Comparison of ENCODE assay signal across 8 cellular contexts in genomic region chr11:69674267-69674885, GRCh38. TPM values are rescaled to one million over a fixed set of nuclear protein-coding genes. Genes with fewer than 3 reads are reported as not detected.
DNase-seq lines count a peak whose midpoint lies in the region; ATAC-seq and TF ChIP-seq lines count a peak whose summit lies in the region.

No MANE protein-coding gene starts in this region.

- peaks cover 26% of the 10 kb centered on the region for H3K4me1 Mint-ChIP-seq in Calu3 (ENCODE audit: low read depth, unreplicated experiment)
- peaks cover 5% of the 10 kb centered on the region for H3K4me1 Mint-ChIP-seq in activated T-helper 17 cell treated with anti-CD3 and anti-CD28 coated beads, Interleukin-2, amount 50 U/mL, for 72 hours

- 12 to 17% (median 15%) methylated on average over 17 to 18 of the region's 18 CpGs for WGBS in heart left ventricle, 4 donors

- H3K36me3 ChIP-seq in HUES48 (ENCODE audit: control insufficient read depth, insufficient read depth, low read length), result peaks cover 27% of the 10 kb centered on the region
- peaks cover 0 to 37% (median 29%) of the 10 kb centered on the region in 9 donors for H3K36me3 ChIP-seq in heart left ventricle

- H3K9me3 ChIP-seq in HUES48 (ENCODE audit: control insufficient read depth, insufficient read depth, low read length), result no peaks in the 10 kb centered on the region
- no peaks in the 10 kb centered on the region for H3K9me3 ChIP-seq in heart left ventricle

- H3K9ac ChIP-seq in HUES48 (ENCODE audit: low read depth, low read length), result peak overlapping the region; percentile 58; the same call in 1 of the 2 replicates

- intact Hi-C loops in Calu3 (cut with micrococcal nuclease; ENCODE audit: unreplicated experiment), result no loop called here
- intact Hi-C loops in heart left ventricle (cut with DNase I), result no loop called here

- no peaks in the 10 kb centered on the region for H3K27me3 Mint-ChIP-seq in Calu3 (ENCODE audit: unreplicated experiment)
- no peaks in the 10 kb centered on the region for H3K27me3 Mint-ChIP-seq in activated T-helper 17 cell treated with anti-CD3 and anti-CD28 coated beads, Interleukin-2, amount 50 U/mL, for 72 hours

- no peak for TF ChIP-seq CTCF in Calu3 (IDR thresholded peaks at IDR 0.05; ENCODE audit: unreplicated experiment)
- no peak for TF ChIP-seq CTCF in heart left ventricle (IDR thresholded peaks at IDR 0.05)

- CTCF ChIA-PET in Calu3 (lab: Charles Lee), result interaction anchor here (0.9 to 1.6 kb wide), 7 partner anchors 9 to 573 kb away, joined by 3 to 6 read pairs (median 4); no protein-coding TSS in a partner anchor

- H3K4me3 ChIP-seq in HUES48 (ENCODE audit: low read depth, low read length) (peak overlapping the region; percentile 85), heart left ventricle (peak overlapping the region; percentile 72 to 100 (median 97))

- H3K9me3 Mint-ChIP-seq in Calu3 (ENCODE audit: low read depth, unreplicated experiment), result no peaks in the 10 kb centered on the region
- no peaks in the 10 kb centered on the region for H3K9me3 Mint-ChIP-seq in activated T-helper 17 cell treated with anti-CD3 and anti-CD28 coated beads, Interleukin-2, amount 50 U/mL, for 72 hours

- H3K4me3 Mint-ChIP-seq in Calu3 (ENCODE audit: low read depth, unreplicated experiment), result peak overlapping the region; percentile 86
- peak overlapping the region; percentile 92 for H3K4me3 Mint-ChIP-seq in activated T-helper 17 cell treated with anti-CD3 and anti-CD28 coated beads, Interleukin-2, amount 50 U/mL, for 72 hours

- no peak for TF ChIP-seq POLR2A in heart left ventricle (IDR thresholded peaks at IDR 0.05)

- TSS peak; percentile 54 for BruUV-seq in Calu3 (replicated peaks; lab: Mats Ljungman, UMichigan)

- H3K27me3 ChIP-seq in HUES48 (ENCODE audit: control insufficient read depth, insufficient read depth, low read length) (no peaks in the 10 kb centered on the region), heart left ventricle (no peaks in the 10 kb centered on the region)

- ATAC-seq in activated T-helper 17 cell treated with anti-CD3 and anti-CD28 coated beads, Interleukin-2, amount 50 U/mL, for 72 hours (replicated peaks), result no peak
- ATAC-seq in heart left ventricle (peak in 1 of 4 donors; percentile 8), HG03045 (IDR thresholded peaks at IDR 0.05; ENCODE audit: unreplicated experiment) (no peak)

- H3K4me1 ChIP-seq in HUES48 (ENCODE audit: control insufficient read depth, insufficient read depth, low read length) (peaks cover 6% of the 10 kb centered on the region; the same call in 1 of the 2 replicates), heart left ventricle (peaks cover 0 to 37% (median 25%) of the 10 kb centered on the region in 12 donors)

- H3K36me3 Mint-ChIP-seq in Calu3 (ENCODE audit: insufficient read depth, unreplicated experiment), result peaks cover 45% of the 10 kb centered on the region
- peaks cover 48% of the 10 kb centered on the region for H3K36me3 Mint-ChIP-seq in activated T-helper 17 cell treated with anti-CD3 and anti-CD28 coated beads, Interleukin-2, amount 50 U/mL, for 72 hours (ENCODE audit: low read depth)

- no peak overlapping the region for H3K27ac ChIP-seq in HUES48 (ENCODE audit: low read depth, low read length)
- peak overlapping the region in 11 of 12 donors; percentile 79 to 94 (median 89) for H3K27ac ChIP-seq in heart left ventricle

- DNase-seq in Calu3, result no peak
- DNase-seq in heart left ventricle, result no peak
- peak; percentile 49 for DNase-seq in renal cortical epithelial cell (ENCODE audit: low read depth)
- DNase-seq in NCI-H2029 treated with DMSO at 0.1 percent for 48 hours (lab: John Stamatoyannopoulos, UW), result no peak
- DNase-seq in DMS 273 (lab: John Stamatoyannopoulos, UW; ENCODE audit: unreplicated experiment), result no peak

- peak overlapping the region; percentile 88 for H3K27ac Mint-ChIP-seq in Calu3 (ENCODE audit: unreplicated experiment)
- H3K27ac Mint-ChIP-seq in activated T-helper 17 cell treated with anti-CD3 and anti-CD28 coated beads, Interleukin-2, amount 50 U/mL, for 72 hours, result peak overlapping the region; percentile 95

RNA-seq across cellular contexts. Expression of gene LTO1, which starts 0.8 kb away (rescaled TPM):
- total RNA-seq in Calu3 (2022) (34.1 and 36.7 TPM in 2 replicates), heart left ventricle (10 to 100 TPM in 1 of 9 donors, 1 to 10 TPM in 8; 4.1 to 13.4 (median 8.4) TPM), renal cortical epithelial cell (11.5 and 17.1 TPM in 2 replicates)
- 10 to 100 TPM; 20.4 to 25.6 TPM for total RNA-seq in activated T-helper 17 cell treated with anti-CD3 and anti-CD28 coated beads, Interleukin-2, amount 50 U/mL, for 72 hours
- polyA plus RNA-seq in heart left ventricle, result 10 to 100 TPM; 10.9 to 14.4 TPM

RNA-seq across cellular contexts. Expression of gene FGF19, which starts 29.4 kb away (rescaled TPM):
- 0.73 and 1.4 TPM in 2 replicates for total RNA-seq in Calu3 (2022)
- total RNA-seq in activated T-helper 17 cell treated with anti-CD3 and anti-CD28 coated beads, Interleukin-2, amount 50 U/mL, for 72 hours, result not detected
- not detected for total RNA-seq in heart left ventricle
- polyA plus RNA-seq in heart left ventricle, result not detected
- not detected in 2 replicates for total RNA-seq in renal cortical epithelial cell

RNA-seq across cellular contexts. Expression of gene CCND1, which starts 33.4 kb away (rescaled TPM):
- 392 and 433 TPM in 2 replicates for total RNA-seq in Calu3 (2022)
- total RNA-seq in activated T-helper 17 cell treated with anti-CD3 and anti-CD28 coated beads, Interleukin-2, amount 50 U/mL, for 72 hours, result 1 to 10 TPM in 1 of 2 donors, under 1 TPM in 1; 0.82 to 3.7 TPM
- total RNA-seq in heart left ventricle, result 100 to 1,000 TPM; 104 to 312 (median 162) TPM
- 10 to 100 TPM; 27.9 to 50.5 TPM for polyA plus RNA-seq in heart left ventricle
- total RNA-seq in renal cortical epithelial cell, result 225 and 668 TPM in 2 replicates

Comparison
In these comparisons a context has a peak if more than half of its experiments do, and no peak if none do; other contexts are left out.
1. RNA of gene CCND1, which starts 33.4 kb away (total RNA-seq): 392 to 433 TPM in Calu3, 225 to 668 TPM in renal cortical epithelial cell and 104 to 312 TPM in heart left ventricle; 0.82 to 3.7 TPM in activated T-helper 17 cell treated with anti-CD3 and anti-CD28 coated beads, Interleukin-2, amount 50 U/mL, for 72 hours; every median in the first group is over 10 times any median in the second.